19 cellular contexts compared by ENCODE assay signal in the genomic region with DNA sequence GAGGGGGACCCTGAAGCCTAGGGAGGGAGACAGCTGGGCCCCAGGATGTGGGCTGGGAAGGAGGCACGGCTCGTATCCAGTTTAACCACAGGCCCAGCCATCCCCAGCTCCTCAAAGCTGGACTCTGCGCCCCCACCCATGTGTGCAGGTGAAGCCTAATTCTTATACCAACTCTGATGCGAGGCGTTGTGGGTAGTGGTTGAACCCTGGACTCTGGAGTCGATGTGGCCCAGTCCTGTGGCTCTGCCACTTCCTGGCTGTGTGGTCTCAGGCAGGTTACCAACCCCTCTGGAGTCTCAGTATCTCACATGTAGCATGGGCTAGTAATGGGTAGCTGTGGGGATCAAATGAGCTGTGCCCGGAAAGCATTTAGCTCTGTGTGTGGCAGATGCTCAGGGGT.
"Had no signal": no experiment of that assay in that cellular context is flagged by ENCODE, and none has a peak within 500 bp of the region (broad histone marks: within the 10 kb centered on the region; RNA-seq: fewer than 3 reads in every experiment).

No MANE protein-coding gene starts in this region.

- H3K9me3 Mint-ChIP-seq: nephron progenitor cell had no signal

- H3K27ac Mint-ChIP-seq: nephron progenitor cell, progenitor cell of endocrine pancreas had no signal

- H3K27me3 ChIP-seq: body of pancreas, colonic mucosa, esophagus squamous epithelium, suprapubic skin had no signal

- H3K4me3 ChIP-seq: body of pancreas, colonic mucosa, esophagus squamous epithelium, suprapubic skin had no signal

- H3K4me3 Mint-ChIP-seq: nephron progenitor cell had no signal

- H3K36me3 ChIP-seq: colonic mucosa, esophagus squamous epithelium, suprapubic skin had no signal

- H3K27ac ChIP-seq: body of pancreas, colonic mucosa, esophagus squamous epithelium, suprapubic skin had no signal

- DNase-seq: activated CD4-positive, alpha-beta T cell treated with anti-CD3 and anti-CD28 coated beads, Interleukin-2, amount 50 U/mL, for 48 hours; activated naive CD4-positive, alpha-beta T cell treated with anti-CD3 and anti-CD28 coated beads, Interleukin-2, amount 50 U/mL, for 16 hours; amniotic stem cell; body of pancreas; central memory CD4-positive, alpha-beta T cell; colonic mucosa; esophagus squamous epithelium; hippocampal formation; kidney glomerular epithelial cell; nephron progenitor cell; right cardiac atrium; small intestine; stimulated activated CD4-positive, alpha-beta T cell treated with anti-CD3 and anti-CD28 coated beads, Interleukin-4, amount 100 ng/mL, for 24 hours; stimulated activated naive CD4-positive, alpha-beta T cell treated with Interleukin-2 at 50 U/mL for 16 hours; T-helper 9 cell; trophoblast cell had no signal

- FAIRE-seq: endothelial cell of umbilical vein, small intestine had no signal

- H3K9me3 ChIP-seq: body of pancreas, colonic mucosa, esophagus squamous epithelium, suprapubic skin had no signal

- ATAC-seq: body of pancreas, right cardiac atrium had no signal
